ENCODE assay signal across 19 cellular contexts in the genomic region with DNA sequence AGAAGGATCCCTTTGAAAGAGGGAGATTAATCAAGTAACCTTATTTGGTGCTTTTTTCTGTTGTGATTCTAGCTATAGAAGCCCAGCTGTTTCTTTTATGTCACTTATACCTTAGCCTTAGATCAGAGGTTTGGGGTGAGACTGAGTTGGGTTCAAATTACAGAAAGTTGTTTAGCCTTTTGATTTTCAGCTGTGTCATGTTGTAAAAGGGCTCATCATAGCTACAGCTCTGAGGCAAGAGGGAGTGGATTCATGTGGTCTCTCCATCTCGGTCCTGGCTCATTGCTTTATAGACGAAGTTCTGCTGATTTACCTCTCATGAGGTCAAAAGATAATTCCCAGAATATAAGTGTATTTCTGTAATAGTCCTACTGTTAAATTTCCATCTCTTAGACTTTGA.
DNase-seq lines count a peak whose midpoint lies in the region; ATAC-seq, FAIRE-seq and TF ChIP-seq lines count a peak whose summit lies in the region.
"Had no signal": no experiment of that assay in that cellular context is flagged by ENCODE, and none has a peak within 500 bp of the region (broad histone marks: within the 10 kb centered on the region; RNA-seq: fewer than 3 reads in every experiment).

No MANE protein-coding gene starts in this region.

- no peaks in the 10 kb centered on the region for H3F3A ChIP-seq in GM23248 (ENCODE audit: insufficient read depth)

- no peak overlapping the region for H3K4ac ChIP-seq in H1 (replicated peaks; ENCODE audit: insufficient read length, low read depth, low read length)

- CTCF ChIA-PET in H1 (lab: Charles Lee; ENCODE audit: partially characterized antibody) = interaction anchor here (0.8 kb wide), 1 partner anchor 12 kb away, joined by 4 read pairs; no protein-coding TSS in a partner anchor

- no peak overlapping the region for H2BK12ac ChIP-seq in H1 (ENCODE audit: low read depth, low read length)

- no peak overlapping the region for H3K9ac ChIP-seq in H1 (replicated peaks in 1 of 4; ENCODE audit: extremely low read depth in 1 of 4, low read depth in 3 of 4, low read length in 3 of 4)
- H3K9ac ChIP-seq in GM23248 = no peak overlapping the region
- H3K9ac ChIP-seq: BLaER1 treated with 17β-estradiol and CSF1 and Interleukin-3, amounts not matched to agents 10 nM and 100 nM had no signal

- POLR2A ChIA-PET in H1 (lab: Charles Lee; ENCODE audit: partially characterized antibody) = no interaction called here

- H3K79me1 ChIP-seq in H1 (ENCODE audit: low read depth, low read length) = no peaks in the 10 kb centered on the region

- H3K27ac ChIP-seq in H1 (ENCODE audit: low read depth, low read length) (no peak overlapping the region), GM23248 (no peak overlapping the region)
- H3K27ac ChIP-seq: BLaER1 treated with 17β-estradiol and CSF1 and Interleukin-3, amounts not matched to agents 10 nM and 100 nM had no signal

- H4K91ac ChIP-seq in H1 (replicated peaks; ENCODE audit: insufficient read length, low read length) = no peak overlapping the region

- H3K4me2 ChIP-seq in H1 (ENCODE audit: insufficient read depth in 1 of 2, low read depth in 2 of 2, low read length in 2 of 2) (no peak overlapping the region), GM23248 (ENCODE audit: unreplicated experiment) (no peak overlapping the region)
- H3K4me2 ChIP-seq: BLaER1 treated with 17β-estradiol and CSF1 and Interleukin-3, amounts not matched to agents 10 nM and 100 nM had no signal

- no peak overlapping the region for H3K4me3 ChIP-seq in Jurkat, Clone E6-1 (ENCODE audit: low read length)
- H3K4me3 ChIP-seq in H1 (ENCODE audit: extremely low read depth in 1 of 4, insufficient read depth in 2 of 4, low read depth in 3 of 4, low read length in 4 of 4) = no peak overlapping the region
- H3K4me3 ChIP-seq in GM23248 = no peak overlapping the region
- H3K4me3 ChIP-seq: BLaER1 treated with 17β-estradiol and CSF1 and Interleukin-3, amounts not matched to agents 10 nM and 100 nM; GM12878 had no signal

- H3K14ac ChIP-seq in H1 (ENCODE audit: insufficient read length) = no peak overlapping the region

- no peak overlapping the region for H4K5ac ChIP-seq in H1 (ENCODE audit: insufficient read length, low read depth, low read length)

- TF ChIP-seq CTCF in H1 (IDR thresholded peaks at IDR 0.05; ENCODE audit: control extremely low read depth in 1 of 3, insufficient read depth in 1 of 3, low read depth in 1 of 3, low read length in 3 of 3) (no peak), nephron progenitor cell (IDR thresholded peaks at IDR 0.05) (no peak), omental fat pad (IDR thresholded peaks at IDR 0.05) (no peak)

- no peak overlapping the region for H2AK5ac ChIP-seq in H1 (ENCODE audit: low read depth, low read length)

- no peak overlapping the region for H2BK15ac ChIP-seq in H1 (ENCODE audit: low read length)

- peak; percentile 56 for DNase-seq in Jurkat, Clone E6-1 (ENCODE audit: low read depth, low spot score)
- DNase-seq in H1 (ENCODE audit: low read depth in 1 of 2, low spot score in 2 of 2) (no peak), nephron progenitor cell (no peak), omental fat pad (ENCODE audit: low spot score) (no peak), GM23248 (no peak)
- DNase-seq: Calu3; CD8-positive, alpha-beta T cell; DMS79 treated with DMSO at 0.1 percent for 48 hours; EL; H7; HFFc6 had no signal

- peaks cover 0 to 5% of the 10 kb centered on the region in 2 experiments; a peak in 2 of 4 replicates for H3K9me3 ChIP-seq in H1 (ENCODE audit: insufficient read depth in 2 of 2, low read depth in 1 of 2, low read length in 1 of 2)
- no peaks in the 10 kb centered on the region for H3K9me3 ChIP-seq in GM23248 (ENCODE audit: low read depth)

- no peaks in the 10 kb centered on the region for H3K23me2 ChIP-seq in H1 (ENCODE audit: low read depth, low read length)

- 88% methylated on average over 2 of the region's 2 CpGs; no CpG with 5 or more reads in 1 of the 2 experiments for WGBS in H1 (ENCODE audit: extremely low coverage in 1 of 2, insufficient coverage in 1 of 2, insufficient read length in 1 of 2, insufficient replicate concordance in 2 of 2, low coverage in 1 of 2, low lambda C conversion rate in 2 of 2, missing lambda C conversion rate in 1 of 2), 2 experiments
- 15 to 35% methylated on average over 2 of the region's 2 CpGs for whole genome bisulfite sequencing in GM23248 (ENCODE audit: low coverage in 1 of 2, low lambda C conversion rate in 2 of 2, missing lambda C conversion rate in 2 of 2), 2 experiments

- H3K36me3 Mint-ChIP-seq in nephron progenitor cell (ENCODE audit: low read depth) = peaks cover 33% of the 10 kb centered on the region
- H3K36me3 Mint-ChIP-seq: CD8-positive, alpha-beta T cell; IgD-negative memory B cell had no signal

- no peak overlapping the region for H3K18ac ChIP-seq in H1 (ENCODE audit: extremely low read depth, low read length)

- in situ Hi-C loops in GM23248 (cut with MboI) = no loop called here

- H3K4me1 Mint-ChIP-seq in nephron progenitor cell = peaks cover 37% of the 10 kb centered on the region
- H3K4me1 Mint-ChIP-seq: B cell, IgD-negative memory B cell had no signal

- no peak for TF ChIP-seq POLR2A in H1 (IDR thresholded peaks at IDR 0.05; ENCODE audit: control extremely low read depth in 1 of 2, low read depth in 2 of 2, low read length in 2 of 2)

- no peaks in the 10 kb centered on the region for H3K36me3 ChIP-seq in H1 (ENCODE audit: control insufficient read depth in 2 of 4, insufficient read depth in 4 of 4, low read length in 3 of 4)
- H3K36me3 ChIP-seq in GM23248 (ENCODE audit: low read depth) = no peaks in the 10 kb centered on the region
- H3K36me3 ChIP-seq: BLaER1 treated with 17β-estradiol and CSF1 and Interleukin-3, amounts not matched to agents 10 nM and 100 nM had no signal

- no peak overlapping the region for H3K23ac ChIP-seq in H1 (ENCODE audit: insufficient read length)

- H3K27me3 ChIP-seq in H1 (replicated peaks in 1 of 4; ENCODE audit: control insufficient read depth in 3 of 4, extremely low read depth in 1 of 4, insufficient read depth in 3 of 4, low read length in 3 of 4) = no peaks in the 10 kb centered on the region; a peak in 1 of 7 replicates
- no peaks in the 10 kb centered on the region for H3K27me3 ChIP-seq in GM23248 (replicated peaks; ENCODE audit: insufficient read depth)
- H3K27me3 ChIP-seq: BLaER1 treated with 17β-estradiol and CSF1 and Interleukin-3, amounts not matched to agents 10 nM and 100 nM had no signal

- H3K27ac Mint-ChIP-seq in nephron progenitor cell = peak overlapping the region; percentile 95
- H3K27ac Mint-ChIP-seq: B cell; CD8-positive, alpha-beta T cell; HFFc6; IgD-negative memory B cell had no signal

- H3K79me2 ChIP-seq in H1 (ENCODE audit: control insufficient read depth in 1 of 2, insufficient read depth in 2 of 2, low read length in 2 of 2) (no peaks in the 10 kb centered on the region), GM23248 (ENCODE audit: insufficient read depth) (no peaks in the 10 kb centered on the region)

- FAIRE-seq in H1 (lab: Jason Lieb, UNC) = no peak
- FAIRE-seq: GM12878, GM19239, HepG2 had no signal

- H4K8ac ChIP-seq in H1 (ENCODE audit: extremely low read depth, insufficient read depth, low read length) = no peak overlapping the region

- no peaks in the 10 kb centered on the region for H4K20me1 ChIP-seq in H1 (replicated peaks in 1 of 2; ENCODE audit: control insufficient read depth in 1 of 2, insufficient read depth in 2 of 2, low read length in 2 of 2)
- no peaks in the 10 kb centered on the region for H4K20me1 ChIP-seq in GM23248 (ENCODE audit: insufficient read depth)
- H4K20me1 ChIP-seq: BLaER1 treated with 17β-estradiol and CSF1 and Interleukin-3, amounts not matched to agents 10 nM and 100 nM had no signal

- H3K4me1 ChIP-seq in H1 (replicated peaks in 1 of 4; ENCODE audit: control insufficient read depth in 3 of 4, insufficient read depth in 4 of 4, low read length in 3 of 4) (peaks cover 0 to 5% (median under 1%) of the 10 kb centered on the region in 4 experiments; a peak in 1 of 7 replicates), GM23248 (ENCODE audit: insufficient read depth) (no peaks in the 10 kb centered on the region)
- H3K4me1 ChIP-seq: BLaER1 treated with 17β-estradiol and CSF1 and Interleukin-3, amounts not matched to agents 10 nM and 100 nM had no signal

- TF ChIP-seq EP300 in H1 (IDR thresholded peaks at IDR 0.05; ENCODE audit: borderline replicate concordance in 1 of 2, low read depth in 2 of 2, low read length in 2 of 2) = no peak

- H2BK5ac ChIP-seq in H1 (ENCODE audit: low read depth, low read length) = no peak overlapping the region

- no peak overlapping the region for H2BK120ac ChIP-seq in H1 (replicated peaks; ENCODE audit: low read depth, low read length)

- H3K9me3 Mint-ChIP-seq in nephron progenitor cell = peaks cover 60% of the 10 kb centered on the region

- no peak overlapping the region for H3K4me3 Mint-ChIP-seq in nephron progenitor cell
- H3K4me3 Mint-ChIP-seq: B cell; CD8-positive, alpha-beta T cell; HFFc6; IgD-negative memory B cell had no signal

- TF ChIP-seq RAD21 in H1 (IDR thresholded peaks at IDR 0.05 in 1 of 2, conservative IDR thresholded peaks at IDR 0.05 in 1 of 2; ENCODE audit: low read depth in 2 of 2, low read length in 2 of 2) = no peak

- no peaks in the 10 kb centered on the region for H3K27me3 Mint-ChIP-seq in nephron progenitor cell (ENCODE audit: low read depth, poor library complexity)
- H3K27me3 Mint-ChIP-seq: B cell, IgD-negative memory B cell had no signal

- ATAC-seq in HG02610 (IDR thresholded peaks at IDR 0.05; ENCODE audit: unreplicated experiment) (no peak), omental fat pad (ENCODE audit: low FRiP score) (no peak)
- ATAC-seq: CD8-positive, alpha-beta T cell; GM12878; HCT116; HepG2 had no signal

- no peak overlapping the region for H2BK20ac ChIP-seq in H1 (ENCODE audit: low read length)

- H2AFZ ChIP-seq in H1 (ENCODE audit: low read length) = 0 out of 2 replicates have a peak overlapping the region, but pooled peaks have one; percentile 99
- H2AFZ ChIP-seq in GM23248 = no peak overlapping the region

- no peaks in the 10 kb centered on the region for H3K9me2 ChIP-seq in GM23248 (ENCODE audit: insufficient read depth)

- H3K56ac ChIP-seq in H1 (replicated peaks; ENCODE audit: insufficient read length, low read depth, low read length) = no peak overlapping the region

TF ChIP-seq in H1, 55 proteins besides CTCF, POLR2A, EP300 and RAD21 (continues in another document):
- TF ChIP-seq CREB1 (IDR thresholded peaks at IDR 0.05) = no peak
- TF ChIP-seq TBP (IDR thresholded peaks at IDR 0.05; ENCODE audit: low read depth, low read length) = no peak
- TF ChIP-seq CHD1 (IDR thresholded peaks at IDR 0.05; ENCODE audit: low read depth, low read length) = no peak
- no peak for TF ChIP-seq JUN (IDR thresholded peaks at IDR 0.05; ENCODE audit: low read depth, low read length)
- no peak for TF ChIP-seq NRF1 (IDR thresholded peaks at IDR 0.05; ENCODE audit: low read depth, low read length)
- no peak for TF ChIP-seq ATF3 (IDR thresholded peaks at IDR 0.05; ENCODE audit: insufficient read depth, low read depth, low read length)
- no peak for TF ChIP-seq TCF12 (IDR thresholded peaks at IDR 0.05; ENCODE audit: low read depth, low read length)
